Comparison of ENCODE assay signal across 16 cellular contexts in the genomic region with DNA sequence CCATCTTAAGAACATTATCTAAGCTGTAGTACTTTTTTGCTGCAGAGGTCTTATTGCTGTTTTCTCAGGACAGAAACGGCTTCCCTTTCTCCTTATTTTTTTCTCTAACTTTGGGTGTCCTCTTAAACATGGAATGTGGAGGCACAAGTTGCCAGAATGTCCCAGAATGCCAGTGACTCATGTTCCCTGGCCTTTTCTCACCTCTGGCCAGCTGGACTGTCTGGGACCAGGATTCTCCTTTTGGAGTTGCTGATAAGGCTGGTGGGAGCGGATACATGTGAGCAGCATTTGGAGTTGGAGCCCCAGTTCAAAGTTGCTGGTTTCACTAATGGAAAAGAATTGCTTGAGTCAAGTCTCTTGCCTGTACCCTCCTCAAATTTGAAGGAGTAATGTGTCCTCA.
DNase-seq lines count a peak whose midpoint lies in the region; ATAC-seq and TF ChIP-seq lines count a peak whose summit lies in the region.
"Had no signal": no experiment of that assay in that cellular context is flagged by ENCODE, and none has a peak within 500 bp of the region (broad histone marks: within the 10 kb centered on the region; RNA-seq: fewer than 3 reads in every experiment).

No MANE protein-coding gene starts in this region.

- no peak for TF ChIP-seq POLR2A in gastroesophageal sphincter (IDR thresholded peaks at IDR 0.05)

- H3K27ac ChIP-seq in gastroesophageal sphincter (peak overlapping the region in 1 of 4 donors; percentile 2), osteoblast (ENCODE audit: low read depth, low read length) (no peak overlapping the region)
- H3K27ac ChIP-seq: breast epithelium, Peyer's patch, prostate gland, suprapubic skin had no signal

- H3K4me1 ChIP-seq in gastroesophageal sphincter (peaks cover 0 to 33% (median 5%) of the 10 kb centered on the region in 3 donors), osteoblast (ENCODE audit: insufficient read depth, low read length) (peaks cover 20% of the 10 kb centered on the region)
- H3K4me1 ChIP-seq: breast epithelium, prostate gland, suprapubic skin had no signal

- H3K4me3 ChIP-seq in gastroesophageal sphincter (no peak overlapping the region), osteoblast (ENCODE audit: insufficient read depth, low read length) (no peak overlapping the region)
- H3K4me3 ChIP-seq: breast epithelium, Peyer's patch, prostate gland, suprapubic skin had no signal

- WGBS in gastroesophageal sphincter (ENCODE audit: low coverage in 1 of 2), 2 donors = 32% methylated on average over 2 of the region's 2 CpGs; no CpG with 5 or more reads in 1 of the 2 donors

- H4K20me1 ChIP-seq in osteoblast (ENCODE audit: insufficient read depth, low read length) = no peaks in the 10 kb centered on the region

- TF ChIP-seq EP300 in gastroesophageal sphincter (IDR thresholded peaks at IDR 0.05) = no peak

- H2AFZ ChIP-seq in osteoblast (ENCODE audit: low read length) = no peak overlapping the region

- H3K9me3 ChIP-seq in gastroesophageal sphincter = no peaks in the 10 kb centered on the region
- no peaks in the 10 kb centered on the region for H3K9me3 ChIP-seq in osteoblast (ENCODE audit: low read depth, low read length)
- H3K9me3 ChIP-seq: breast epithelium, Peyer's patch, prostate gland, suprapubic skin had no signal

- DNase-seq in EH (ENCODE audit: low read depth) (peak; percentile 85), amniotic epithelial cell (ENCODE audit: low read depth) (peak; percentile 45), osteoblast (ENCODE audit: insufficient read length, low spot score, missing footprints) (peak; percentile 37), ureter (ENCODE audit: low spot score) (no peak)
- DNase-seq: activated CD4-positive, alpha-beta T cell treated with anti-CD3 and anti-CD28 coated beads for 1 hour; activated CD8-positive, alpha-beta memory T cell treated with anti-CD3 and anti-CD28 coated beads, Interleukin-2, amount 50 U/mL, for 4 hours; activated naive CD4-positive, alpha-beta T cell treated with Interleukin-2 at 50 U/mL for 16 hours; Peyer's patch; SW 1271 had no signal

- H3K4me2 ChIP-seq in osteoblast (ENCODE audit: insufficient read depth, low read length) = no peak overlapping the region

- peak; percentile 55 for ATAC-seq in gastroesophageal sphincter
- ATAC-seq in HG02642 (IDR thresholded peaks at IDR 0.05; ENCODE audit: poor library complexity, unreplicated experiment) = no peak
- ATAC-seq in GM18498 (IDR thresholded peaks at IDR 0.05; ENCODE audit: unreplicated experiment) = no peak
- no peak for ATAC-seq in HG02852 (IDR thresholded peaks at IDR 0.05; ENCODE audit: unreplicated experiment)

- H3K79me2 ChIP-seq in osteoblast (ENCODE audit: insufficient read depth, low read length) = no peaks in the 10 kb centered on the region

- H3K27me3 ChIP-seq in gastroesophageal sphincter (no peaks in the 10 kb centered on the region), osteoblast (ENCODE audit: insufficient read depth, low read length) (no peaks in the 10 kb centered on the region)
- H3K27me3 ChIP-seq: breast epithelium, Peyer's patch, suprapubic skin had no signal

- H3K36me3 ChIP-seq in gastroesophageal sphincter = peaks cover 0 to 6% of the 10 kb centered on the region in 2 donors
- no peaks in the 10 kb centered on the region for H3K36me3 ChIP-seq in osteoblast (ENCODE audit: insufficient read depth, low read length)
- H3K36me3 ChIP-seq: breast epithelium, prostate gland, suprapubic skin had no signal

- TF ChIP-seq CTCF in gastroesophageal sphincter (IDR thresholded peaks at IDR 0.05) (no peak), osteoblast (IDR thresholded peaks at IDR 0.05; ENCODE audit: extremely low read depth, low read depth, low read length) (no peak)
